ENCODE assay signal across 2 cellular contexts in the genomic region with DNA sequence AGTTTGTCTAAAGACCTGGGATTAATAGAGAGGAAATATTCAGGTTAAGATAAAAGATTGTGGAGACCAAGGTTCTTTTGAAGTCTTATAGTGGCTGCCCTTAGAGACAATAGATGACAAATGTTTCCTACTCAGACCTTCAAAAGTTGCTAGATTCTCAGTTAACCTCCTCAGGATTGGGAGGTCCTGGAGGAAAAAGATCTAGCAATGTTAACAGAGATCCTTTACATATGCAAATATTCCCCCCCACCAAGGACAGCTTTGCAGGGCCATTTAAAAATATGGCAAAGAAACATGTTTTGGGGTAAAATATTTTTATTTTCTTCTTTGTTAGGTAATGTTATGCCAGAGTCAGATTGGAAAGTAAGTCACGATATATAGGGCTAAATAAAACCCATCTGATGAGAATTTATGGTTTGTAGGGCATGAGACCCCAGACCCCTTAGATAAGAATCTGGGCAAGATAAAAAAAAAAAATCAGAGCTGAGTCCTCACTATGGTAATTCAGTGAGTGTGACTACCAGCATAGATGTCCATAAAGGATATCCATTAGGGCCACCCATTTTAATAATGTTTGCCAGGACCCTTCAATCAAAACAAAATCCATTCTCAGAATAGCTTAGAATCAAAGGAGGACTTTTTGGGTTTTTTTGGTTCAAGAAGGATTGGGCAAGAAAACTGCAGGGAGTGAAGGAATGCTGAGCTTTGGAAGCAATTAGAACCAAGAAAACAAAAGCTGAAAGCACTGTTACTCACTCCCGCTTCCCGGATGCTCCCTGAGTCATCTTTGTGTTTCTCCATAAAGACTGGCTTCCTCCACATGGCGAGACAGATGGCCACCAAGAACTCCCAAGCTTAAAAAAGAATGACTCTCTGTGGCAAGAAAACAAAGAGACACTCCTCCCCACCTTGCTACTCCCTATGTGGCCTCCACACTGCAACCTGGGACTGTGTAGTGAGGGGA.
A peak's percentile ranks its signal among the peaks of the same experiment; 100 is the strongest.
TF ChIP-seq lines count a peak whose summit lies in the region.

No MANE protein-coding gene starts in this region.

TF ChIP-seq in A549, 52 proteins besides CTCF, POLR2A, EP300 and RAD21:
- no peak for TF ChIP-seq FOSL2 (IDR thresholded peaks at IDR 0.05)
- peak; percentile 58; the same call in 1 of the 2 replicates for TF ChIP-seq FOSL2 (CRISPR knock-in tag; IDR thresholded peaks at IDR 0.05)
- TF ChIP-seq, protein P1, sequence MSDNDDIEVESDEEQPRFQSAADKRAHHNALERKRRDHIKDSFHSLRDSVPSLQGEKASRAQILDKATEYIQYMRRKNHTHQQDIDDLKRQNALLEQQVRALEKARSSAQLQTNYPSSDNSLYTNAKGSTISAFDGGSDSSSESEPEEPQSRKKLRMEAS (IDR thresholded peaks at IDR 0.05) = 0 out of 2 replicates have a peak, but pooled peaks have one; percentile 38
- TF ChIP-seq HOXB5 (CRISPR knock-in tag; IDR thresholded peaks at IDR 0.05) = no peak

TF ChIP-seq in K562, 482 proteins besides CTCF, POLR2A, EP300 and RAD21:
- no peak for TF ChIP-seq NFE2 (IDR thresholded peaks at IDR 0.05; ENCODE audit: low read depth)
- TF ChIP-seq, protein P2, sequence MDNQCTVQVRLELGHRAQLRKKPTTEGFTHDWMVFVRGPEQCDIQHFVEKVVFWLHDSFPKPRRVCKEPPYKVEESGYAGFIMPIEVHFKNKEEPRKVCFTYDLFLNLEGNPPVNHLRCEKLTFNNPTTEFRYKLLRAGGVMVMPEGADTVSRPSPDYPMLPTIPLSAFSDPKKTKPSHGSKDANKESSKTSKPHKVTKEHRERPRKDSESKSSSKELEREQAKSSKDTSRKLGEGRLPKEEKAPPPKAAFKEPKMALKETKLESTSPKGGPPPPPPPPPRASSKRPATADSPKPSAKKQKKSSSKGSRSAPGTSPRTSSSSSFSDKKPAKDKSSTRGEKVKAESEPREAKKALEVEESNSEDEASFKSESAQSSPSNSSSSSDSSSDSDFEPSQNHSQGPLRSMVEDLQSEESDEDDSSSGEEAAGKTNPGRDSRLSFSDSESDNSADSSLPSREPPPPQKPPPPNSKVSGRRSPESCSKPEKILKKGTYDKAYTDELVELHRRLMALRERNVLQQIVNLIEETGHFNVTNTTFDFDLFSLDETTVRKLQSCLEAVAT (IDR thresholded peaks at IDR 0.05) = no peak
- no peak for TF ChIP-seq ELF1 (tag; IDR thresholded peaks at IDR 0.05)
- TF ChIP-seq FIP1L1 (IDR thresholded peaks at IDR 0.05; ENCODE audit: low read depth, low read length, poor library complexity, severe bottlenecking) = no peak
- TF ChIP-seq KHSRP (IDR thresholded peaks at IDR 0.05) = no peak
- TF ChIP-seq ZNF431 (CRISPR knock-in tag; IDR thresholded peaks at IDR 0.05) = no peak
- TF ChIP-seq SNRNP70 (optimal IDR thresholded peaks at IDR 0.05; ENCODE audit: low read depth, low read length) = no peak
- no peak for TF ChIP-seq MAZ (CRISPR knock-in tag; conservative IDR thresholded peaks at IDR 0.05 in 1 of 2, IDR thresholded peaks at IDR 0.05 in 1 of 2)
- no peak for TF ChIP-seq U2AF2 (optimal IDR thresholded peaks at IDR 0.05; ENCODE audit: low read depth, low read length)
- TF ChIP-seq, protein P3, sequence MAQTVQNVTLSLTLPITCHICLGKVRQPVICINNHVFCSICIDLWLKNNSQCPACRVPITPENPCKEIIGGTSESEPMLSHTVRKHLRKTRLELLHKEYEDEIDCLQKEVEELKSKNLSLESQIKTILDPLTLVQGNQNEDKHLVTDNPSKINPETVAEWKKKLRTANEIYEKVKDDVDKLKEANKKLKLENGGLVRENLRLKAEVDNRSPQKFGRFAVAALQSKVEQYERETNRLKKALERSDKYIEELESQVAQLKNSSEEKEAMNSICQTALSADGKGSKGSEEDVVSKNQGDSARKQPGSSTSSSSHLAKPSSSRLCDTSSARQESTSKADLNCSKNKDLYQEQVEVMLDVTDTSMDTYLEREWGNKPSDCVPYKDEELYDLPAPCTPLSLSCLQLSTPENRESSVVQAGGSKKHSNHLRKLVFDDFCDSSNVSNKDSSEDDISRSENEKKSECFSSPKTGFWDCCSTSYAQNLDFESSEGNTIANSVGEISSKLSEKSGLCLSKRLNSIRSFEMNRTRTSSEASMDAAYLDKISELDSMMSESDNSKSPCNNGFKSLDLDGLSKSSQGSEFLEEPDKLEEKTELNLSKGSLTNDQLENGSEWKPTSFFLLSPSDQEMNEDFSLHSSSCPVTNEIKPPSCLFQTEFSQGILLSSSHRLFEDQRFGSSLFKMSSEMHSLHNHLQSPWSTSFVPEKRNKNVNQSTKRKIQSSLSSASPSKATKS (CRISPR knock-in tag; IDR thresholded peaks at IDR 0.05) = no peak
- no peak for TF ChIP-seq NR1H2 (CRISPR knock-in tag; IDR thresholded peaks at IDR 0.05)
- no peak for TF ChIP-seq NFIC (IDR thresholded peaks at IDR 0.05)
- TF ChIP-seq MGA (IDR thresholded peaks at IDR 0.05) = no peak
- TF ChIP-seq, protein P4, sequence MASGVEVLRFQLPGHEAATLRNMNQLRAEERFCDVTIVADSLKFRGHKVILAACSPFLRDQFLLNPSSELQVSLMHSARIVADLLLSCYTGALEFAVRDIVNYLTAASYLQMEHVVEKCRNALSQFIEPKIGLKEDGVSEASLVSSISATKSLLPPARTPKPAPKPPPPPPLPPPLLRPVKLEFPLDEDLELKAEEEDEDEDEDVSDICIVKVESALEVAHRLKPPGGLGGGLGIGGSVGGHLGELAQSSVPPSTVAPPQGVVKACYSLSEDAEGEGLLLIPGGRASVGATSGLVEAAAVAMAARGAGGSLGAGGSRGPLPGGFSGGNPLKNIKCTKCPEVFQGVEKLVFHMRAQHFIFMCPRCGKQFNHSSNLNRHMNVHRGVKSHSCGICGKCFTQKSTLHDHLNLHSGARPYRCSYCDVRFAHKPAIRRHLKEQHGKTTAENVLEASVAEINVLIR (CRISPR knock-in tag; IDR thresholded peaks at IDR 0.05) = no peak
- TF ChIP-seq NONO (IDR thresholded peaks at IDR 0.05; ENCODE audit: low read depth in 2 of 2, low read length in 1 of 2) = no peak
- no peak for TF ChIP-seq CBFB (CRISPR knock-in tag; IDR thresholded peaks at IDR 0.05)
